ENCODE assay signal across 10 cellular contexts in genomic region chr1:104636581-104636980, GRCh38.
DNase-seq lines count a peak whose midpoint lies in the region; ATAC-seq and TF ChIP-seq lines count a peak whose summit lies in the region.
"Had no signal": no experiment of that assay in that cellular context is flagged by ENCODE, and none has a peak within 500 bp of the region (broad histone marks: within the 10 kb centered on the region; RNA-seq: fewer than 3 reads in every experiment).

No MANE protein-coding gene starts in this region.

- H3K36me3 ChIP-seq in endodermal cell (ENCODE audit: control insufficient read depth, insufficient read depth, low read length) (no peaks in the 10 kb centered on the region), hepatocyte (replicated peaks; ENCODE audit: insufficient read depth, low read depth) (no peaks in the 10 kb centered on the region)

- H3K79me2 ChIP-seq in hepatocyte, result no peaks in the 10 kb centered on the region

- H3K4me2 ChIP-seq in hepatocyte, result no peak overlapping the region

- H2AFZ ChIP-seq in hepatocyte, result no peak overlapping the region

- no peak overlapping the region for H3K9ac ChIP-seq in endodermal cell (ENCODE audit: extremely low read depth, low read length, poor library complexity, severe bottlenecking)

- no peaks in the 10 kb centered on the region for H3K9me2 ChIP-seq in hepatocyte (replicated peaks; ENCODE audit: insufficient read depth)

- H3K27me3 Mint-ChIP-seq in endodermal cell (ENCODE audit: insufficient read depth), result no peaks in the 10 kb centered on the region

- no peaks in the 10 kb centered on the region for H4K20me1 ChIP-seq in hepatocyte (ENCODE audit: insufficient read depth, poor library complexity, severe bottlenecking)

- H3K4me3 ChIP-seq in NB4 (ENCODE audit: low read depth, low read length), result no peak overlapping the region
- no peak overlapping the region for H3K4me3 ChIP-seq in endodermal cell (ENCODE audit: low read length)
- H3K4me3 ChIP-seq in hepatocyte, result no peak overlapping the region

- H3K27ac ChIP-seq in endodermal cell (ENCODE audit: low read depth, low read length), result no peak overlapping the region
- H3K27ac ChIP-seq in hepatocyte, result no peak overlapping the region
- H3K27ac ChIP-seq: epithelial cell of prostate had no signal

- H3K36me3 Mint-ChIP-seq in endodermal cell (ENCODE audit: low read depth), result no peaks in the 10 kb centered on the region

- DNase-seq in NB4 (ENCODE audit: low read depth) (peak; percentile 7), iris pigment epithelial cell (ENCODE audit: low read depth) (peak; percentile 0), endodermal cell (no peak), ureter (ENCODE audit: low spot score) (no peak), hepatocyte (ENCODE audit: low spot score) (no peak)
- no peak for DNase-seq in activated CD4-positive, alpha-beta T cell treated with anti-CD3 and anti-CD28 coated beads for 1 hour
- DNase-seq: activated CD4-positive, alpha-beta T cell treated with anti-CD3 and anti-CD28 coated beads, Interleukin-2, amount 50 U/mL, for 48 hours had no signal

- no peaks in the 10 kb centered on the region for H3K9me3 Mint-ChIP-seq in endodermal cell

- H3K4me1 ChIP-seq in endodermal cell (ENCODE audit: control insufficient read depth, insufficient read depth, low read length) (no peaks in the 10 kb centered on the region), hepatocyte (ENCODE audit: insufficient read depth) (no peaks in the 10 kb centered on the region)

- TF ChIP-seq CTCF in NB4 (IDR thresholded peaks at IDR 0.05; ENCODE audit: low read depth, low read length) (no peak), endodermal cell (conservative IDR thresholded peaks at IDR 0.05) (no peak), hepatocyte (IDR thresholded peaks at IDR 0.05; ENCODE audit: poor library complexity) (no peak)

- no peak overlapping the region for H3K27ac Mint-ChIP-seq in endodermal cell

- H3K4me1 Mint-ChIP-seq in endodermal cell, result no peaks in the 10 kb centered on the region

- H3K4me3 Mint-ChIP-seq in endodermal cell, result no peak overlapping the region

- no peaks in the 10 kb centered on the region for H3K9me3 ChIP-seq in endodermal cell (ENCODE audit: control insufficient read depth, low read length)
- no peaks in the 10 kb centered on the region for H3K9me3 ChIP-seq in hepatocyte (ENCODE audit: low read depth)

- peak; percentile 88 for ATAC-seq in GM18907 (IDR thresholded peaks at IDR 0.05; ENCODE audit: unreplicated experiment)
- peak; percentile 50 for ATAC-seq in HG02642 (IDR thresholded peaks at IDR 0.05; ENCODE audit: poor library complexity, unreplicated experiment)

- no peak for TF ChIP-seq POLR2A in NB4 (IDR thresholded peaks at IDR 0.05; ENCODE audit: extremely low read depth, insufficient read length)

- no peaks in the 10 kb centered on the region for H3K27me3 ChIP-seq in endodermal cell (ENCODE audit: control insufficient read depth, insufficient read depth, low read length, poor library complexity, severe bottlenecking)
- no peaks in the 10 kb centered on the region for H3K27me3 ChIP-seq in hepatocyte

Comparison
In these comparisons a context has a peak if more than half of its experiments do, and no peak if none do; other contexts are left out.
1. DNase-seq: peak in NB4 (single experiment) and iris pigment epithelial cell (single experiment); none in endodermal cell (single experiment), ureter (single experiment), hepatocyte (single experiment) and activated CD4-positive, alpha-beta T cell treated with anti-CD3 and anti-CD28 coated beads for 1 hour (single experiment).